In the genomic region with DNA sequence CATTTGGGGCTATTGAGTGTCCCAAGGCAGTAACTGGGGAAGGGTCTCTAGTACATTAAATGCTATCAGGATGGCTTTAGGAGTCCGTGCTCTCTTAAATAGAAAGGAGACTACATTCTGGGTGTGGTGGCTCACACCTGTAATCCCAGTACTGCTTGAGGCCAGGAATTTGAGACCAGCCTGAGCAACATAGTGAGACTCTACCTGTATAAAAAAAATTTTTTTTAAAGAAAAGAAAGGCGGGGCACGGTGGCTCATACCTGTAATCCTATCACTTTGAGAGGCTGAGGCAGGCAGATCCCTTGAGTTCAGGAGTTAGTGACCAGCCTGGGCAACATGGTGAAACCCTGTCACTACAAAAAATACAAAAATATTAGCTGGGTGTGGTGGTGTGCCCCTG, we compare ENCODE assay signal across 1 cellular context.
TF ChIP-seq lines count a peak whose summit lies in the region.

No MANE protein-coding gene starts in this region.

TF ChIP-seq in SK-N-SH treated with all-trans-retinoic acid at 6 μM for 48 hours, 23 proteins besides CTCF, POLR2A, EP300 and RAD21 (continued from another document):
- TF ChIP-seq ZC3H10 (CRISPR knock-in tag; IDR thresholded peaks at IDR 0.05) (no peak), CSDC2 (CRISPR knock-in tag; IDR thresholded peaks at IDR 0.05) (no peak), ZNF8 (CRISPR knock-in tag; IDR thresholded peaks at IDR 0.05) (no peak), ZFP30 (CRISPR knock-in tag; IDR thresholded peaks at IDR 0.05) (no peak), SNAI2 (CRISPR knock-in tag; IDR thresholded peaks at IDR 0.05) (no peak), ESRRG (CRISPR knock-in tag; IDR thresholded peaks at IDR 0.05) (no peak), ISL1 (CRISPR knock-in tag; IDR thresholded peaks at IDR 0.05) (no peak), ZNF70 (CRISPR knock-in tag; IDR thresholded peaks at IDR 0.05) (no peak)
- TF ChIP-seq, protein P1, sequence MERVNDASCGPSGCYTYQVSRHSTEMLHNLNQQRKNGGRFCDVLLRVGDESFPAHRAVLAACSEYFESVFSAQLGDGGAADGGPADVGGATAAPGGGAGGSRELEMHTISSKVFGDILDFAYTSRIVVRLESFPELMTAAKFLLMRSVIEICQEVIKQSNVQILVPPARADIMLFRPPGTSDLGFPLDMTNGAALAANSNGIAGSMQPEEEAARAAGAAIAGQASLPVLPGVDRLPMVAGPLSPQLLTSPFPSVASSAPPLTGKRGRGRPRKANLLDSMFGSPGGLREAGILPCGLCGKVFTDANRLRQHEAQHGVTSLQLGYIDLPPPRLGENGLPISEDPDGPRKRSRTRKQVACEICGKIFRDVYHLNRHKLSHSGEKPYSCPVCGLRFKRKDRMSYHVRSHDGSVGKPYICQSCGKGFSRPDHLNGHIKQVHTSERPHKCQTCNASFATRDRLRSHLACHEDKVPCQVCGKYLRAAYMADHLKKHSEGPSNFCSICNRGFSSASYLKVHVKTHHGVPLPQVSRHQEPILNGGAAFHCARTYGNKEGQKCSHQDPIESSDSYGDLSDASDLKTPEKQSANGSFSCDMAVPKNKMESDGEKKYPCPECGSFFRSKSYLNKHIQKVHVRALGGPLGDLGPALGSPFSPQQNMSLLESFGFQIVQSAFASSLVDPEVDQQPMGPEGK (CRISPR knock-in tag; IDR thresholded peaks at IDR 0.05; ENCODE audit: borderline replicate concordance) = no peak
- TF ChIP-seq, protein P2, sequence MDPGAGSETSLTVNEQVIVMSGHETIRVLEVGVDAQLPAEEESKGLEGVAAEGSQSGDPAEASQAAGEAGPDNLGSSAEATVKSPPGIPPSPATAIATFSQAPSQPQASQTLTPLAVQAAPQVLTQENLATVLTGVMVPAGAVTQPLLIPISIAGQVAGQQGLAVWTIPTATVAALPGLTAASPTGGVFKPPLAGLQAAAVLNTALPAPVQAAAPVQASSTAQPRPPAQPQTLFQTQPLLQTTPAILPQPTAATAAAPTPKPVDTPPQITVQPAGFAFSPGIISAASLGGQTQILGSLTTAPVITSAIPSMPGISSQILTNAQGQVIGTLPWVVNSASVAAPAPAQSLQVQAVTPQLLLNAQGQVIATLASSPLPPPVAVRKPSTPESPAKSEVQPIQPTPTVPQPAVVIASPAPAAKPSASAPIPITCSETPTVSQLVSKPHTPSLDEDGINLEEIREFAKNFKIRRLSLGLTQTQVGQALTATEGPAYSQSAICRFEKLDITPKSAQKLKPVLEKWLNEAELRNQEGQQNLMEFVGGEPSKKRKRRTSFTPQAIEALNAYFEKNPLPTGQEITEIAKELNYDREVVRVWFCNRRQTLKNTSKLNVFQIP (CRISPR knock-in tag; IDR thresholded peaks at IDR 0.05; ENCODE audit: borderline replicate concordance, low read depth) = no peak
